Comparison of ENCODE assay signal across 8 cellular contexts in genomic region chr3:75294124-75294523, GRCh38.
DNase-seq lines count a peak whose midpoint lies in the region; ATAC-seq and TF ChIP-seq lines count a peak whose summit lies in the region.

No MANE protein-coding gene starts in this region.

- no peaks in the 10 kb centered on the region for H4K20me1 ChIP-seq in SU-DHL-6 (ENCODE audit: low read depth, low read length)

- no peaks in the 10 kb centered on the region for H3K9me2 ChIP-seq in SU-DHL-6 (replicated peaks; ENCODE audit: insufficient read depth, low read length)

- H3K79me2 ChIP-seq in SU-DHL-6 (ENCODE audit: insufficient read depth, low read length) = no peaks in the 10 kb centered on the region

- H2AFZ ChIP-seq in SU-DHL-6 (ENCODE audit: low read depth, low read length, severe bottlenecking) = no peak overlapping the region

- H3K4me3 ChIP-seq in SU-DHL-6 (ENCODE audit: insufficient read depth, low read length, poor library complexity, severe bottlenecking) = no peak overlapping the region

- ATAC-seq in HG02981 (IDR thresholded peaks at IDR 0.05; ENCODE audit: unreplicated experiment) = peak; percentile 63

- H3K27me3 Mint-ChIP-seq in glutamatergic neuron (ENCODE audit: unreplicated experiment) = no peaks in the 10 kb centered on the region
- H3K27me3 Mint-ChIP-seq in activated naive CD4-positive, alpha-beta T cell treated with anti-CD3 and anti-CD28 coated beads for 36 hours (ENCODE audit: low read depth) = peaks cover 16% of the 10 kb centered on the region

- no peak overlapping the region for H3K9ac ChIP-seq in SU-DHL-6 (ENCODE audit: low read length)

- H3K27ac Mint-ChIP-seq in glutamatergic neuron (ENCODE audit: unreplicated experiment) = no peak overlapping the region
- H3K27ac Mint-ChIP-seq in activated naive CD4-positive, alpha-beta T cell treated with anti-CD3 and anti-CD28 coated beads for 36 hours = no peak overlapping the region

- H3K4me3 Mint-ChIP-seq in glutamatergic neuron (ENCODE audit: unreplicated experiment) = no peak overlapping the region
- no peak overlapping the region for H3K4me3 Mint-ChIP-seq in activated naive CD4-positive, alpha-beta T cell treated with anti-CD3 and anti-CD28 coated beads for 36 hours

- no peaks in the 10 kb centered on the region for H3K27me3 ChIP-seq in SU-DHL-6 (ENCODE audit: low read length)

- no peaks in the 10 kb centered on the region for H3K9me3 Mint-ChIP-seq in glutamatergic neuron (ENCODE audit: unreplicated experiment)
- H3K9me3 Mint-ChIP-seq in activated naive CD4-positive, alpha-beta T cell treated with anti-CD3 and anti-CD28 coated beads for 36 hours = peaks cover 7% of the 10 kb centered on the region

- CTCF ChIA-PET in activated naive CD4-positive, alpha-beta T cell treated with anti-CD3 and anti-CD28 coated beads for 36 hours (lab: Charles Lee) = interaction anchor here (0.9 kb wide), 1 partner anchor 23 kb away, joined by 3 read pairs; no protein-coding TSS in a partner anchor

- H3K9me3 ChIP-seq in SU-DHL-6 (ENCODE audit: insufficient read depth, low read length) = no peaks in the 10 kb centered on the region

- peaks cover 5% of the 10 kb centered on the region for H3K36me3 Mint-ChIP-seq in glutamatergic neuron (ENCODE audit: unreplicated experiment)
- H3K36me3 Mint-ChIP-seq in activated naive CD4-positive, alpha-beta T cell treated with anti-CD3 and anti-CD28 coated beads for 36 hours (ENCODE audit: low read depth) = no peaks in the 10 kb centered on the region

- peak; percentile 10 for TF ChIP-seq CTCF in SU-DHL-6 (IDR thresholded peaks at IDR 0.05; ENCODE audit: insufficient read depth, low read length, poor library complexity, severe bottlenecking)
- TF ChIP-seq CTCF in glutamatergic neuron (IDR thresholded peaks at IDR 0.05; ENCODE audit: partially characterized antibody, unreplicated experiment) = peak; percentile 62

- no peaks in the 10 kb centered on the region for H3K4me1 Mint-ChIP-seq in glutamatergic neuron (ENCODE audit: low read depth, unreplicated experiment)
- H3K4me1 Mint-ChIP-seq in activated naive CD4-positive, alpha-beta T cell treated with anti-CD3 and anti-CD28 coated beads for 36 hours (ENCODE audit: low read depth) = no peaks in the 10 kb centered on the region

- no peaks in the 10 kb centered on the region for H3F3A ChIP-seq in SU-DHL-6 (ENCODE audit: insufficient read depth)

- no peak overlapping the region for H3K27ac ChIP-seq in SU-DHL-6 (ENCODE audit: low read depth, low read length)

- H3K36me3 ChIP-seq in SU-DHL-6 (ENCODE audit: low read length) = no peaks in the 10 kb centered on the region

- H3K4me2 ChIP-seq in SU-DHL-6 (ENCODE audit: low read depth, low read length, poor library complexity, severe bottlenecking) = no peak overlapping the region

- DNase-seq in SKM-1 treated with dmso at 0.1 percent for 144 hours (lab: John Stamatoyannopoulos, UW; ENCODE audit: unreplicated experiment) (peak; percentile 4), SKM-1 (lab: John Stamatoyannopoulos, UW; ENCODE audit: unreplicated experiment) (no peak), glutamatergic neuron (peak; percentile 70), putamen (ENCODE audit: low spot score) (peak; percentile 10)
- no peak for DNase-seq in effector CD8-positive, alpha-beta T cell (lab: John Stamatoyannopoulos, UW)
- DNase-seq in activated naive CD4-positive, alpha-beta T cell treated with anti-CD3 and anti-CD28 coated beads for 36 hours = no peak

- intact Hi-C loops in activated naive CD4-positive, alpha-beta T cell treated with anti-CD3 and anti-CD28 coated beads for 36 hours (cut with micrococcal nuclease) = loop anchor here (1.0 kb wide), 1 partner anchor 135 kb away; no protein-coding TSS in a partner anchor

Comparison
In these comparisons a context has a peak if more than half of its experiments do, and no peak if none do; other contexts are left out.
1. DNase-seq: peak in SKM-1 treated with dmso at 0.1 percent for 144 hours (single experiment), glutamatergic neuron (single experiment) and putamen (single experiment); none in SKM-1 (single experiment), effector CD8-positive, alpha-beta T cell (single experiment) and activated naive CD4-positive, alpha-beta T cell treated with anti-CD3 and anti-CD28 coated beads for 36 hours (single experiment).